In the genomic region with DNA sequence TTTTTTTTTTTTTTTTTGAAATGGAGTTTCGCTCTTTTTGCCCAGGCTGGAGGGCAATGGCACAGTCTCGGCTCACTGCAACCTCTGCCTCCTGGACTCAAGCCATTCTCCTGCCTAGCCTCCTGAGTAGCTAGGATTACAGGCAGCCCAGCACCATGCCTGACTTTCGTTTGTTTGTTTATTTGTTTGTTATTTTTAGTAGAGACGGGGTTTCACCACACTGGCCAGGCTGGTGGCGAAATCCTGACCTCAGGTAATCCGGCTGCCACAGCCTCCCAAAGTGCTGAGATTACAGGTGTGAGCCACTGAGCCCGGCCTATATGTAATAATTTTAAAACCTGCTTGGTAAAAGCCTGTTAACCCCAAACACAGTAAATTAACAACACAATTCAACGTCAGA, we compare ENCODE assay signal across 28 cellular contexts.
"Had no signal": no experiment of that assay in that cellular context is flagged by ENCODE, and none has a peak within 500 bp of the region (broad histone marks: within the 10 kb centered on the region; RNA-seq: fewer than 3 reads in every experiment).

No MANE protein-coding gene starts in this region.

- H3K36me3 Mint-ChIP-seq: activated naive CD4-positive, alpha-beta T cell treated with anti-CD3 and anti-CD28 coated beads, Interleukin-2, amount 10 ng/mL, durations not matched to agents 7 days and 5 days; activated naive CD8-positive, alpha-beta T cell treated with anti-CD3 and anti-CD28 coated beads, Interleukin-2, amount 10 ng/mL, durations not matched to agents 7 days and 5 days; brain had no signal

- H3K27me3 Mint-ChIP-seq: activated naive CD4-positive, alpha-beta T cell treated with anti-CD3 and anti-CD28 coated beads, Interleukin-2, amount 10 ng/mL, durations not matched to agents 7 days and 5 days; brain had no signal

- H3K9ac ChIP-seq: neural progenitor cell had no signal

- H3K27me3 ChIP-seq: ascending aorta, colonic mucosa, gastrocnemius medialis, right atrium auricular region, suprapubic skin, upper lobe of right lung had no signal

- H3K36me3 ChIP-seq: ascending aorta, cardiac muscle cell, colonic mucosa, gastrocnemius medialis, left ventricle myocardium inferior, neural progenitor cell, right atrium auricular region, suprapubic skin, tibial artery, upper lobe of right lung had no signal

- H3K4me1 Mint-ChIP-seq: activated naive CD4-positive, alpha-beta T cell treated with anti-CD3 and anti-CD28 coated beads, Interleukin-2, amount 10 ng/mL, durations not matched to agents 7 days and 5 days; activated naive CD8-positive, alpha-beta T cell treated with anti-CD3 and anti-CD28 coated beads, Interleukin-2, amount 10 ng/mL, durations not matched to agents 7 days and 5 days; natural killer cell had no signal

- H3K27ac Mint-ChIP-seq: activated naive CD4-positive, alpha-beta T cell treated with anti-CD3 and anti-CD28 coated beads, Interleukin-2, amount 10 ng/mL, durations not matched to agents 7 days and 5 days; activated naive CD8-positive, alpha-beta T cell treated with anti-CD3 and anti-CD28 coated beads, Interleukin-2, amount 10 ng/mL, durations not matched to agents 7 days and 5 days; brain; natural killer cell; neural progenitor cell; T-helper 2 cell treated with Interferon-gamma antibody and Interleukin-4, amounts not matched to agents 5 μg/mL and 100 μg/mL, for 36 hours had no signal

- H3K4me1 ChIP-seq: ascending aorta, colonic mucosa, gastrocnemius medialis, left ventricle myocardium inferior, right atrium auricular region, suprapubic skin, tibial artery, upper lobe of right lung had no signal

- H3K79me2 ChIP-seq: hepatocyte had no signal

- H2AFZ ChIP-seq: hepatocyte, neural progenitor cell had no signal

- H3K4me3 Mint-ChIP-seq: activated naive CD4-positive, alpha-beta T cell treated with anti-CD3 and anti-CD28 coated beads, Interleukin-2, amount 10 ng/mL, durations not matched to agents 7 days and 5 days; activated naive CD8-positive, alpha-beta T cell treated with anti-CD3 and anti-CD28 coated beads, Interleukin-2, amount 10 ng/mL, durations not matched to agents 7 days and 5 days; brain; natural killer cell; neural progenitor cell; T-helper 2 cell treated with Interferon-gamma antibody and Interleukin-4, amounts not matched to agents 5 μg/mL and 100 μg/mL, for 36 hours had no signal

- H3K4me3 ChIP-seq: ascending aorta, cardiac muscle cell, colonic mucosa, gastrocnemius medialis, hepatocyte, left ventricle myocardium inferior, neural progenitor cell, right atrium auricular region, suprapubic skin, tibial artery, upper lobe of right lung had no signal

- H3K4me2 ChIP-seq: hepatocyte, neural progenitor cell had no signal

- DNase-seq: activated CD4-positive, alpha-beta T cell treated with anti-CD3 and anti-CD28 coated beads for 4 hours; activated CD4-positive, alpha-beta T cell treated with anti-CD3 and anti-CD28 coated beads, Interleukin-2, amount 50 U/mL, for 4 hours; activated gamma-delta T cell; activated naive CD4-positive, alpha-beta T cell treated with anti-CD3 and anti-CD28 coated beads, Interleukin-2, amount 10 ng/mL, durations not matched to agents 7 days and 5 days; activated naive CD8-positive, alpha-beta T cell treated with anti-CD3 and anti-CD28 coated beads, Interleukin-2, amount 10 ng/mL, durations not matched to agents 7 days and 5 days; cerebellar nuclear complex; colonic mucosa; effector CD8-positive, alpha-beta T cell; gastrocnemius medialis; glutamatergic neuron; left ventricle myocardium inferior; midbrain; natural killer cell; occipital lobe; stimulated activated CD4-positive, alpha-beta T cell treated with anti-CD3 and anti-CD28 coated beads, Interleukin-15, amount 100 ng/mL, for 24 hours; stimulated activated CD4-positive, alpha-beta T cell treated with anti-CD3 and anti-CD28 coated beads, Interleukin-2, amount 100 ng/mL, for 24 hours; stimulated activated naive CD4-positive, alpha-beta T cell; T-helper 1 cell; tibial artery; upper lobe of right lung had no signal

- H3K27ac ChIP-seq: ascending aorta, cardiac muscle cell, colonic mucosa, gastrocnemius medialis, hepatocyte, left ventricle myocardium inferior, neural progenitor cell, right atrium auricular region, suprapubic skin, tibial artery, upper lobe of right lung had no signal

- H3K9me3 ChIP-seq: ascending aorta, colonic mucosa, gastrocnemius medialis, left ventricle myocardium inferior, right atrium auricular region, suprapubic skin, tibial artery, upper lobe of right lung had no signal

- ATAC-seq: gastrocnemius medialis, natural killer cell, upper lobe of right lung had no signal
